ENCODE assay signal across 8 cellular contexts in genomic region chr21:33299181-33299752, GRCh38. TPM values are rescaled to one million over a fixed set of nuclear protein-coding genes. Genes with fewer than 3 reads are reported as not detected.
DNase-seq lines count a peak whose midpoint lies in the region; ATAC-seq and TF ChIP-seq lines count a peak whose summit lies in the region.

No MANE protein-coding gene starts in this region.

- H3K4me3 Mint-ChIP-seq in central memory CD8-positive, alpha-beta T cell = peak overlapping the region; percentile 35

- peaks cover 28% of the 10 kb centered on the region for H3K4me1 ChIP-seq in SJCRH30

- ATAC-seq in GM18519 (IDR thresholded peaks at IDR 0.05; ENCODE audit: low FRiP score, unreplicated experiment) (peak; percentile 62), HG02798 (IDR thresholded peaks at IDR 0.05; ENCODE audit: poor library complexity, unreplicated experiment) (peak; percentile 68), GM19035 (IDR thresholded peaks at IDR 0.05; ENCODE audit: unreplicated experiment) (no peak), omental fat pad (ENCODE audit: low FRiP score) (no peak)
- no peak for ATAC-seq in central memory CD8-positive, alpha-beta T cell (replicated peaks; ENCODE audit: extremely low read depth, poor library complexity, severe bottlenecking)

- no peak for TF ChIP-seq CTCF in omental fat pad (IDR thresholded peaks at IDR 0.05)

- H3K9me3 Mint-ChIP-seq in central memory CD8-positive, alpha-beta T cell = no peaks in the 10 kb centered on the region

- no peaks in the 10 kb centered on the region for H3K9me3 ChIP-seq in SJCRH30 (replicated peaks)

- H3K4me1 Mint-ChIP-seq in central memory CD8-positive, alpha-beta T cell = peaks cover 15% of the 10 kb centered on the region

- H3K27me3 Mint-ChIP-seq in central memory CD8-positive, alpha-beta T cell = no peaks in the 10 kb centered on the region

- DNase-seq in SJCRH30 (peak; percentile 77 to 85), cerebellum (ENCODE audit: low spot score) (no peak), omental fat pad (ENCODE audit: low spot score) (no peak)
- no peak for DNase-seq in central memory CD8-positive, alpha-beta T cell (ENCODE audit: low spot score in 2 of 2)
- peak; percentile 7 for DNase-seq in stimulated activated naive CD4-positive, alpha-beta T cell treated with Interleukin-2 at 50 U/mL for 16 hours (lab: John Stamatoyannopoulos, UW)

- peak overlapping the region; percentile 12 for H3K27ac Mint-ChIP-seq in central memory CD8-positive, alpha-beta T cell (ENCODE audit: low read depth)

- peaks cover 21% of the 10 kb centered on the region for H3K36me3 Mint-ChIP-seq in central memory CD8-positive, alpha-beta T cell (ENCODE audit: insufficient read depth)

- H3K36me3 ChIP-seq in SJCRH30 = no peaks in the 10 kb centered on the region

- H3K27me3 ChIP-seq in SJCRH30 = no peaks in the 10 kb centered on the region

- no peak overlapping the region for H3K4me3 ChIP-seq in SJCRH30

- peak overlapping the region; percentile 58 for H3K27ac ChIP-seq in SJCRH30

RNA-seq across cellular contexts. Expression of gene IFNAR1, which starts 25.5 kb away (rescaled TPM):
- total RNA-seq in SJCRH30 (2014; rRNA removed; shearing (Covaris generic)) = 25.9 and 30.1 TPM in 2 replicates
- total RNA-seq in cerebellum = 41.1 TPM
- total RNA-seq in omental fat pad = 10 to 100 TPM; 36.2 to 53.3 (median 42.4) TPM

RNA-seq across cellular contexts. Expression of gene IL10RB, which starts 33.1 kb away (rescaled TPM):
- 7.0 and 8.8 TPM in 2 replicates for total RNA-seq in SJCRH30 (2014; rRNA removed; shearing (Covaris generic))
- total RNA-seq in cerebellum = 9.9 TPM
- total RNA-seq in omental fat pad = 10 to 100 TPM; 33.5 to 58.3 (median 39.1) TPM

Comparison
In these comparisons a context has a peak if more than half of its experiments do, and no peak if none do; other contexts are left out.
1. ATAC-seq: peak in GM18519 (single experiment) and HG02798 (single experiment); none in central memory CD8-positive, alpha-beta T cell (single experiment), GM19035 (single experiment) and omental fat pad (single experiment).
2. DNase-seq: peak in SJCRH30 (2 of 2) and stimulated activated naive CD4-positive, alpha-beta T cell treated with Interleukin-2 at 50 U/mL for 16 hours (single experiment); none in central memory CD8-positive, alpha-beta T cell (0 of 2), cerebellum (single experiment) and omental fat pad (single experiment).